In the genomic region with DNA sequence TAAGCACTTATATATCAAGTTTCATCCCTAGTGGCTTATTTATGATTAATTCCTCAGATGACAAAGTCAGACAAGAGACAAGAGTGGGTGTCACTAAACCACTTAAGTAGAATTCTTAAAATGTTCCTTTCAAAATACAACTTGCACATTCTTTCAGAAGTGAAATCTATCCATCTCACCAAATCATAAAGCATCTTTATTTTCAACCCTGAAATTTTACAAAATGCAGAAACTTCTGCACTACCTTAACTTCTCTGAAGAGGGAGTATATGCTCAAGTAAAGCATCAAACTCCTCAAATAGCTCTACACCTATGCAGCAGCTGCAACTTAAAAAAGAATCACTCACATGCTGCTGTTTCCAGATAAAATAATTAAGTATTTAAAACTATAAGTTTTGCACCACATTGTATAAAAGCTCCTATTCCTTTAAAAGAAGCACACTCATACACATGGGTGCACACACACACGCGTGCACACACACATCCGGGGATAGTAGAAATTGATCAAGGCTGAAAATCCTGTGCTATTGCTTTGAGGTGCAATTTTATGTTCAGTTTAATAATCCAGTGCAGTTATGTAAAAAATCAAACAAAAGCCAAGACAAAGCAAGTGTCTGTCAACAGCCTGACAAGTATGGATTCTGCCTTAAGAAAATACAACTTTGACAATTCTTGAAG, we compare ENCODE assay signal across 8 cellular contexts.
A peak's percentile ranks its signal among the peaks of the same experiment; 100 is the strongest.
DNase-seq lines count a peak whose midpoint lies in the region; ATAC-seq, FAIRE-seq and TF ChIP-seq lines count a peak whose summit lies in the region.

No MANE protein-coding gene starts in this region.

- ATAC-seq in HG03060 (IDR thresholded peaks at IDR 0.05; ENCODE audit: low read depth, unreplicated experiment) = peak; percentile 62

- no peaks in the 10 kb centered on the region for H3K27me3 ChIP-seq in tibial nerve

- peaks cover 0 to 9% (median 0%) of the 10 kb centered on the region in 4 donors for H3K4me1 ChIP-seq in tibial nerve

- DNase-seq in NCI-H146 treated with DMSO at 0.1 percent for 48 hours (lab: John Stamatoyannopoulos, UW; ENCODE audit: unreplicated experiment) (peak; percentile 28), NCI-H146 (lab: John Stamatoyannopoulos, UW) (no peak), RCC 7860 (ENCODE audit: low spot score) (no peak), glomerular visceral epithelial cell (ENCODE audit: extremely low spot score) (peak; percentile 27), tibial nerve (ENCODE audit: low spot score in 2 of 2) (no peak), amniotic stem cell (lab: John Stamatoyannopoulos, UW) (no peak), NCI-H187 (lab: John Stamatoyannopoulos, UW) (no peak)

- no peak overlapping the region for H3K4me3 ChIP-seq in tibial nerve

- TF ChIP-seq EP300 in tibial nerve (IDR thresholded peaks at IDR 0.05) = no peak

- no peaks in the 10 kb centered on the region for H3K9me3 ChIP-seq in tibial nerve

- TF ChIP-seq CTCF in tibial nerve (IDR thresholded peaks at IDR 0.05) = peak; percentile 44 to 67 (median 47)

- FAIRE-seq in RCC 7860 (lab: Jason Lieb, UNC) = peak; percentile 20

- no peaks in the 10 kb centered on the region for H3K36me3 ChIP-seq in tibial nerve

- H3K27ac ChIP-seq in tibial nerve = no peak overlapping the region

- WGBS in tibial nerve, 2 donors = 89 to 90% methylated on average over 3 of the region's 3 CpGs

- TF ChIP-seq POLR2A in tibial nerve (IDR thresholded peaks at IDR 0.05) = no peak

Comparison
In these comparisons a context has a peak if more than half of its experiments do, and no peak if none do; other contexts are left out.
1. DNase-seq: peak in NCI-H146 treated with DMSO at 0.1 percent for 48 hours (single experiment) and glomerular visceral epithelial cell (single experiment); none in NCI-H146 (single experiment), RCC 7860 (single experiment), tibial nerve (0 of 2), amniotic stem cell (single experiment) and NCI-H187 (0 of 2).